In the genomic region with DNA sequence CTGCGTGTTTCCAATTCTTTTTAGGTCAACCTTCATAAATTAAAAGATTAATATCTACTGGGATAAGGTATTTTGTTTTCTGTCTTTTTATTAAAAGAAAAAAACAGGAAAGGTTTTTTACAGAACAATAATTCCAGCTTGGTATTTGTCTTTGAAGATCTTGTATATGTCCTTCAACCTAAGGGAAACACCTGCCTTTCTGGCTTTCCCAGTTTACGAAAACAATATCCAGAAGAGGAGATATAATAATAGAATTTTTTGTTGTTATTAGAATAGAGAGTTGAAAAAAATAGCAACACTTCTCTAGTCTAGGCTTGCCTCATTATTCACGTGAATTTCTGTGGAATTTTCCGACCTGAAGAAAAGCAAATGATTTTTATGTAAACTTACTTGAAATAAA, we compare ENCODE assay signal across 35 cellular contexts. TPM values are rescaled to one million over a fixed set of nuclear protein-coding genes. Genes with fewer than 3 reads are reported as not detected.
A peak's percentile ranks its signal among the peaks of the same experiment; 100 is the strongest.
DNase-seq lines count a peak whose midpoint lies in the region; ATAC-seq, FAIRE-seq and TF ChIP-seq lines count a peak whose summit lies in the region.
"Had no signal": no experiment of that assay in that cellular context is flagged by ENCODE, and none has a peak within 500 bp of the region (broad histone marks: within the 10 kb centered on the region; RNA-seq: fewer than 3 reads in every experiment).

No MANE protein-coding gene starts in this region.

- H3K9me1 ChIP-seq in endothelial cell of umbilical vein (replicated peaks; ENCODE audit: control insufficient read depth, extremely low read depth, insufficient read depth, low read length): no peaks in the 10 kb centered on the region

- WGBS in spleen, 5 donors: 46 to 65% (median 59%) methylated on average over 4 of the region's 4 CpGs

- H3K79me2 ChIP-seq in endothelial cell of umbilical vein (ENCODE audit: control insufficient read depth, insufficient read depth, low read length): no peaks in the 10 kb centered on the region

- H3K4me1 Mint-ChIP-seq in T-cell (no peaks in the 10 kb centered on the region), Calu3 (ENCODE audit: low read depth, unreplicated experiment) (no peaks in the 10 kb centered on the region)
- H3K4me1 Mint-ChIP-seq: B cell; CD14-positive monocyte; CD4-positive, alpha-beta memory T cell; CD4-positive, CD25-positive, alpha-beta regulatory T cell; CD8-positive, alpha-beta memory T cell had no signal

- CTCF ChIA-PET in endothelial cell of umbilical vein (lab: Charles Lee) (interaction anchor here (0.6 kb wide), 1 partner anchor 124 kb away, joined by 7 read pairs; no protein-coding TSS in a partner anchor), T-cell (lab: Charles Lee) (no interaction called here), Calu3 (lab: Charles Lee) (no interaction called here)

- H3K4me3 Mint-ChIP-seq in T-cell: no peak overlapping the region
- H3K4me3 Mint-ChIP-seq in Calu3 (ENCODE audit: low read depth, unreplicated experiment): no peak overlapping the region
- H3K4me3 Mint-ChIP-seq: B cell; CD14-positive monocyte; CD4-positive, alpha-beta memory T cell; CD4-positive, alpha-beta T cell; CD4-positive, CD25-positive, alpha-beta regulatory T cell; CD8-positive, alpha-beta memory T cell; CD8-positive, alpha-beta T cell had no signal

- no peak overlapping the region for H3K27ac Mint-ChIP-seq in T-cell
- no peak overlapping the region for H3K27ac Mint-ChIP-seq in Calu3 (ENCODE audit: unreplicated experiment)
- H3K27ac Mint-ChIP-seq: B cell; CD14-positive monocyte; CD4-positive, alpha-beta memory T cell; CD4-positive, alpha-beta T cell; CD4-positive, CD25-positive, alpha-beta regulatory T cell; CD8-positive, alpha-beta memory T cell; CD8-positive, alpha-beta T cell had no signal

- H3K4me1 ChIP-seq in BLaER1 (peaks cover 10% of the 10 kb centered on the region), endothelial cell of umbilical vein (ENCODE audit: control insufficient read depth, extremely low read depth, insufficient read depth, low read length) (no peaks in the 10 kb centered on the region), spleen (no peaks in the 10 kb centered on the region)
- H3K4me1 ChIP-seq: A549, BE2C, Caco-2 had no signal

- H4K20me1 ChIP-seq in BLaER1 (no peaks in the 10 kb centered on the region), endothelial cell of umbilical vein (replicated peaks; ENCODE audit: control insufficient read depth, extremely low read depth, insufficient read depth, low read length) (no peaks in the 10 kb centered on the region)
- H4K20me1 ChIP-seq: BLaER1 treated with 17β-estradiol and CSF1 and Interleukin-3, amounts not matched to agents 10 nM and 100 nM had no signal

- H2AFZ ChIP-seq in endothelial cell of umbilical vein (ENCODE audit: low read depth, low read length): no peak overlapping the region

- peak overlapping the region; percentile 19; the same call in 1 of the 2 replicates for H3K4me2 ChIP-seq in BLaER1
- no peak overlapping the region for H3K4me2 ChIP-seq in endothelial cell of umbilical vein (ENCODE audit: insufficient read depth, low read length)
- H3K4me2 ChIP-seq: A549 had no signal

- no peak for FAIRE-seq in endothelial cell of umbilical vein (lab: Jason Lieb, UNC)
- FAIRE-seq: A204.1, A549, D721Med had no signal

- DNase-seq in dermis blood vessel endothelial cell (peak; percentile 79), endothelial cell of umbilical vein (ENCODE audit: low read depth, low spot score) (peak; percentile 83), spleen (no peak), NCI-H2171 treated with DMSO at 0.1 percent for 48 hours (lab: John Stamatoyannopoulos, UW) (no peak), NCI-H510A (lab: John Stamatoyannopoulos, UW) (no peak), T-cell (no peak), Calu3 (no peak)
- DNase-seq: 8988T; ACHN; AML-193; BE2C; C1 segment of cervical spinal cord; Caco-2; CD4-positive, alpha-beta memory T cell; CD4-positive, alpha-beta T cell; CD4-positive, CD25-positive, alpha-beta regulatory T cell; CD8-positive, alpha-beta memory T cell; CD8-positive, alpha-beta T cell; COR-L47; DMS 273 treated with DMSO at 0.1 percent for 48 hours; DMS153; DMS53; DMS79; DMS79 treated with DMSO at 0.1 percent for 48 hours; DND-41; EL had no signal

- H3K36me3 Mint-ChIP-seq in T-cell (no peaks in the 10 kb centered on the region), Calu3 (ENCODE audit: insufficient read depth, unreplicated experiment) (no peaks in the 10 kb centered on the region)
- H3K36me3 Mint-ChIP-seq: CD14-positive monocyte; CD4-positive, alpha-beta memory T cell; CD4-positive, CD25-positive, alpha-beta regulatory T cell; CD8-positive, alpha-beta memory T cell; CD8-positive, alpha-beta T cell had no signal

- H3K27ac ChIP-seq in BLaER1 (peak overlapping the region; percentile 38), endothelial cell of umbilical vein (ENCODE audit: insufficient read depth, low read depth, low read length) (no peak overlapping the region), spleen (peak overlapping the region in 5 of 8 donors; percentile 1 to 61 (median 31))
- H3K27ac ChIP-seq: 22Rv1; A549; BLaER1 treated with 17β-estradiol and CSF1 and Interleukin-3, amounts not matched to agents 10 nM and 100 nM; C4-2B had no signal

- H3K9ac ChIP-seq in BLaER1: no peak overlapping the region
- H3K9ac ChIP-seq in endothelial cell of umbilical vein (replicated peaks; ENCODE audit: extremely low read depth, insufficient read depth, low read length): no peak overlapping the region
- H3K9ac ChIP-seq: BLaER1 treated with 17β-estradiol and CSF1 and Interleukin-3, amounts not matched to agents 10 nM and 100 nM had no signal

- intact Hi-C loops in endothelial cell of umbilical vein (cut with micrococcal nuclease): loop anchor here (1.0 kb wide), 1 partner anchor 74 kb away; no protein-coding TSS in a partner anchor
- intact Hi-C loops in spleen (cut with DNase I; ENCODE audit: low total_unique reads): no loop called here
- intact Hi-C loops in Calu3 (cut with micrococcal nuclease; ENCODE audit: unreplicated experiment): no loop called here

- H3K27me3 ChIP-seq in BLaER1: no peaks in the 10 kb centered on the region
- no peaks in the 10 kb centered on the region for H3K27me3 ChIP-seq in endothelial cell of umbilical vein (ENCODE audit: control insufficient read depth in 2 of 2, insufficient read depth in 2 of 2, low read length in 2 of 2)
- no peaks in the 10 kb centered on the region for H3K27me3 ChIP-seq in spleen (replicated peaks in 1 of 7)
- H3K27me3 ChIP-seq: BE2C; BLaER1 treated with 17β-estradiol and CSF1 and Interleukin-3, amounts not matched to agents 10 nM and 100 nM had no signal

- TF ChIP-seq POLR2A in endothelial cell of umbilical vein (IDR thresholded peaks at IDR 0.05; ENCODE audit: low read depth, low read length) (no peak), spleen (IDR thresholded peaks at IDR 0.05) (no peak)

- POLR2A ChIA-PET in endothelial cell of umbilical vein (lab: Charles Lee): interaction anchor here (0.6 to 1.9 kb wide), 3 partner anchors 9 to 38 kb away, joined by 3 to 8 read pairs (median 3); partner anchors contain the start of gene CCN2
- POLR2A ChIA-PET in T-cell (lab: Charles Lee): interaction anchor here in 1 of 2 donors (0.7 kb wide), 1 partner anchor 152 kb away, joined by 3 read pairs; no protein-coding TSS in a partner anchor

- H3K9me3 ChIP-seq in BLaER1: peaks cover 16% of the 10 kb centered on the region
- no peaks in the 10 kb centered on the region for H3K9me3 ChIP-seq in endothelial cell of umbilical vein (replicated peaks; ENCODE audit: control insufficient read depth, insufficient read depth, low read length)
- peaks cover 0 to 10% (median 0%) of the 10 kb centered on the region in 8 donors for H3K9me3 ChIP-seq in spleen
- H3K9me3 ChIP-seq: BE2C, Caco-2 had no signal

- H3K9me3 Mint-ChIP-seq in T-cell (no peaks in the 10 kb centered on the region), Calu3 (ENCODE audit: low read depth, unreplicated experiment) (no peaks in the 10 kb centered on the region)
- H3K9me3 Mint-ChIP-seq: CD4-positive, alpha-beta T cell; CD4-positive, CD25-positive, alpha-beta regulatory T cell had no signal

- TF ChIP-seq CTCF in endothelial cell of umbilical vein (IDR thresholded peaks at IDR 0.05; ENCODE audit: extremely low read depth in 1 of 2, insufficient read depth in 1 of 2, low read depth in 1 of 2, low read length in 2 of 2) (no peak), spleen (IDR thresholded peaks at IDR 0.05 in 8 of 11, conservative IDR thresholded peaks at IDR 0.05 in 3 of 11) (no peak), Calu3 (IDR thresholded peaks at IDR 0.05; ENCODE audit: unreplicated experiment) (no peak)

- no TSS peak for BruUV-seq in endothelial cell of umbilical vein (replicated peaks; lab: Mats Ljungman, UMichigan)
- no TSS peak for BruUV-seq in Calu3 (replicated peaks; lab: Mats Ljungman, UMichigan)

- peaks cover 6% of the 10 kb centered on the region; the same call in 1 of the 2 replicates for H3K36me3 ChIP-seq in BLaER1
- no peaks in the 10 kb centered on the region for H3K36me3 ChIP-seq in endothelial cell of umbilical vein (ENCODE audit: control insufficient read depth in 2 of 2, extremely low read depth in 1 of 2, insufficient read depth in 2 of 2, low read length in 2 of 2)
- H3K36me3 ChIP-seq in spleen: no peaks in the 10 kb centered on the region
- H3K36me3 ChIP-seq: BE2C had no signal

- ATAC-seq in T-cell (replicated peaks in 1 of 4): no peak
- ATAC-seq: A549; CD8-positive, alpha-beta T cell had no signal

- no peak overlapping the region for H3K4me3 ChIP-seq in BLaER1
- no peak overlapping the region for H3K4me3 ChIP-seq in endothelial cell of umbilical vein (replicated peaks in 1 of 3; ENCODE audit: insufficient read depth in 1 of 3, low read depth in 1 of 3, low read length in 3 of 3)
- H3K4me3 ChIP-seq in spleen: no peak overlapping the region
- H3K4me3 ChIP-seq: A549; BLaER1 treated with 17β-estradiol and CSF1 and Interleukin-3, amounts not matched to agents 10 nM and 100 nM had no signal

- H3K27me3 Mint-ChIP-seq in T-cell: no peaks in the 10 kb centered on the region
- no peaks in the 10 kb centered on the region for H3K27me3 Mint-ChIP-seq in Calu3 (ENCODE audit: unreplicated experiment)
- H3K27me3 Mint-ChIP-seq: B cell; CD4-positive, alpha-beta memory T cell; CD4-positive, CD25-positive, alpha-beta regulatory T cell had no signal

- dilution Hi-C loops in endothelial cell of umbilical vein (cut with MboI; ENCODE audit: extremely low pct_ligation_motif_present, low sequenced_read_pairs): no loop called here

RNA-seq across cellular contexts. Expression of gene CCN2, which starts 37.9 kb away (rescaled TPM):
- total RNA-seq in dermis blood vessel endothelial cell (773 and 867 TPM in 2 replicates), endothelial cell of umbilical vein (2,488 and 2,886 TPM in 2 replicates), spleen (100 to 1,000 TPM; 253 to 556 (median 319) TPM), T-cell (1 to 10 TPM in 2 of 5 donors, under 1 TPM in 1, not detected in 2; 0.49 to 1.3 (median 1.2) TPM), Calu3 (2022) (159 and 373 TPM in 2 replicates)
- polyA plus RNA-seq in endothelial cell of umbilical vein (1,646 and 1,926 TPM in 2 replicates), spleen (100 to 1,000 TPM in 1 of 3 donors, 10 to 100 TPM in 2; 20.6 to 115 (median 74.2) TPM)
- 2,191 and 2,482 TPM in 2 replicates for polyA plus RNA-seq in endothelial cell of umbilical vein (2011; cell fraction: cytosol; rRNA removed)
- 2,136 and 2,278 TPM in 2 replicates for polyA plus RNA-seq in endothelial cell of umbilical vein (2011; cell fraction: nucleus; rRNA removed)
- polyA plus RNA-seq in endothelial cell of umbilical vein (2012): 2,295 and 2,601 TPM in 2 replicates
- 1,101 and 1,172 TPM in 2 replicates for polyA minus RNA-seq in endothelial cell of umbilical vein
- polyA minus RNA-seq in endothelial cell of umbilical vein (2011; cell fraction: cytosol; rRNA and poly(A)+ RNA removed): 1.2 TPM
- 637 and 812 TPM in 2 replicates for polyA minus RNA-seq in endothelial cell of umbilical vein (2011; cell fraction: nucleus; rRNA and poly(A)+ RNA removed)
- total RNA-seq: CD4-positive, alpha-beta memory T cell; CD4-positive, CD25-positive, alpha-beta regulatory T cell; CD8-positive, alpha-beta memory T cell had no signal
- polyA plus RNA-seq: CD14-positive monocyte; CD4-positive, alpha-beta memory T cell; CD4-positive, CD25-positive, alpha-beta regulatory T cell; CD8-positive, alpha-beta memory T cell had no signal

Comparison
In these comparisons a context has a peak if more than half of its experiments do, and no peak if none do; other contexts are left out.
1. DNase-seq: peak in dermis blood vessel endothelial cell (single experiment) and endothelial cell of umbilical vein (single experiment); none in spleen (single experiment), NCI-H2171 treated with DMSO at 0.1 percent for 48 hours (single experiment), NCI-H510A (single experiment), T-cell (0 of 34) and Calu3 (single experiment).
2. RNA of gene CCN2, which starts 37.9 kb away (total RNA-seq): 2,488 to 2,886 TPM in endothelial cell of umbilical vein, 773 to 867 TPM in dermis blood vessel endothelial cell, 159 to 373 TPM in Calu3 and 253 to 556 TPM in spleen; 0.49 to 1.3 TPM in T-cell; every median in the first group is over 10 times any median in the second.